Comparison of ENCODE assay signal across 7 cellular contexts in genomic region chrX:1453951-1454785, GRCh38. TPM values are rescaled to one million over a fixed set of nuclear protein-coding genes. Genes with fewer than 3 reads are reported as not detected.
DNase-seq lines count a peak whose midpoint lies in the region; ATAC-seq and TF ChIP-seq lines count a peak whose summit lies in the region.

No MANE protein-coding gene starts in this region.

- peaks cover 2% of the 10 kb centered on the region for H3K9me3 Mint-ChIP-seq in activated B cell treated with CpG ODN at 0.5 μM for 24 hours

- peak overlapping the region; percentile 85 for H3K4me3 ChIP-seq in coronary artery

- CTCF ChIA-PET in activated B cell treated with CpG ODN at 0.5 μM for 24 hours (lab: Charles Lee), result no interaction called here

- peak; percentile 92 for DNase-seq in activated B cell treated with CpG ODN at 0.5 μM for 24 hours
- peak; percentile 87 for DNase-seq in coronary artery (ENCODE audit: low spot score)
- peak; percentile 80 to 91 for DNase-seq in lung microvascular endothelial cell (ENCODE audit: low read depth in 2 of 2)
- peak; percentile 90 for DNase-seq in stimulated activated CD8-positive, alpha-beta memory T cell treated with anti-CD3 and anti-CD28 coated beads, Interleukin-15, amount 100 ng/mL, for 1 hour (ENCODE audit: low read depth)
- DNase-seq in SIG-M5 treated with dmso at 0.1 percent for 504 hours (lab: John Stamatoyannopoulos, UW; ENCODE audit: unreplicated experiment), result no peak

- in situ Hi-C loops in GM18951 (cut with MboI; ENCODE audit: low sequenced_read_pairs, unreplicated experiment), result no loop called here

- peak; percentile 12 for TF ChIP-seq POLR2A in GM18951 (IDR thresholded peaks at IDR 0.05; ENCODE audit: extremely low read depth, insufficient read depth, insufficient read length)

- intact Hi-C loops in activated B cell treated with CpG ODN at 0.5 μM for 24 hours (cut with micrococcal nuclease), result loop anchor here (1.0 to 5.0 kb wide), 22 partner anchors 14 to 1237 kb away; partner anchors contain the start of genes AKAP17A, CD99, DHRSX and P2RY8

- peak; percentile 56 for ATAC-seq in HG03196 (IDR thresholded peaks at IDR 0.05; ENCODE audit: unreplicated experiment)
- ATAC-seq in activated B cell treated with CpG ODN at 0.5 μM for 24 hours (ENCODE audit: low read depth), result peak; percentile 29

- peak overlapping the region in 1 of 2 donors; percentile 97 for H3K27ac ChIP-seq in coronary artery

- H3K4me1 Mint-ChIP-seq in activated B cell treated with CpG ODN at 0.5 μM for 24 hours, result peaks cover 32% of the 10 kb centered on the region

- H3K4me3 Mint-ChIP-seq in activated B cell treated with CpG ODN at 0.5 μM for 24 hours, result peak overlapping the region; percentile 63

- POLR2A ChIA-PET in activated B cell treated with CpG ODN at 0.5 μM for 24 hours (lab: Charles Lee), result no interaction called here

- no peaks in the 10 kb centered on the region for H3K27me3 Mint-ChIP-seq in activated B cell treated with CpG ODN at 0.5 μM for 24 hours

- peak overlapping the region; percentile 50 for H3K27ac Mint-ChIP-seq in activated B cell treated with CpG ODN at 0.5 μM for 24 hours

- peaks cover 2% of the 10 kb centered on the region for H3K36me3 Mint-ChIP-seq in activated B cell treated with CpG ODN at 0.5 μM for 24 hours (ENCODE audit: low read depth)

- TF ChIP-seq CTCF in activated B cell treated with CpG ODN at 0.5 μM for 24 hours (IDR thresholded peaks at IDR 0.05), result peak; percentile 37
- TF ChIP-seq CTCF in coronary artery (IDR thresholded peaks at IDR 0.05), result peak; percentile 97

RNA-seq across cellular contexts. Expression of gene ASMTL, which starts 1.5 kb away (rescaled TPM):
- total RNA-seq in activated B cell treated with CpG ODN at 0.5 μM for 24 hours, result 49.2 and 52.1 TPM in 2 replicates
- 10.7 and 12.2 TPM in 2 replicates for total RNA-seq in lung microvascular endothelial cell
